ENCODE assay signal across 8 cellular contexts in the genomic region with DNA sequence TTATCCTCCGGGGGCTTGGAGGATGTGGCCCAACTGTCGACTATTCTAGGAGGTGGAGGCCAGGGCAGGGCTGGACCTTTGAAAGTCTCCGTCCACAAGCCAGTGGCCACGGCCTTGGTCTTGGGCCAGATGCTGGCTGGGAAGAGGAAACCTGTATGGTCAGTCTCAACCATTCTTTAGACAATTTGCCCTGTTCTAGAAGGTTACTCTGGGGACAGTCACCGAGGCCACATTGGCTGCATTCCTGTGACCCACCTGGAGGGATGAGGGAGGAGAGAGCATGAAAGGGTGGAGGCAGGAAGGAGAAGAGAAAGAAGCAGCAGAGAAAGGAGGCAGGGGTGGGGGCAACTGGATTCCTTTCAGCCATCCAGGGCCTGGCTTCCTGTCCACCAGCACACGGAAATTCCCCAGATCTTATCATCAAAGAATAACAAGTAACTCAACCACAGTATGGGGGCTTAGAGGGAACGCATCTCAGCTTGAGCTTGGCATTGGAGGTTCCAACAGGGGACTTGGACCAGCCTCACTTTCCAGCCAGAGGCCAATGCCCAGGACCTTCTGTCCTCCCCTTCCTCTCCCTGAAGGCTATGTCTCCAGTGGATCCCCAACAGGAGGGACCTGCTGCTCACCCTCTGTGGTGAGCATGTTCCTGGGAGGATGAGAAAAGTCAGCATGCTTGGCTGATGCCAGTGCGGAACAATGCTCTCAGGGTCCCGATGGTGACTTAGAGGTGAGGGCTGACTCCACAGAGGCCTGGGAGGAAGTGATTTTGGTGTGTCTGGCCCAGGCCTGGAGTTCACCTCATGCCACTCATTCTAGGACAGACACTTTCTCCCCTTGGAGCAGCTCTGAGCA. TPM values are rescaled to one million over a fixed set of nuclear protein-coding genes. Genes with fewer than 3 reads are reported as not detected.
DNase-seq lines count a peak whose midpoint lies in the region; FAIRE-seq and TF ChIP-seq lines count a peak whose summit lies in the region.
"Had no signal": no experiment of that assay in that cellular context is flagged by ENCODE, and none has a peak within 500 bp of the region (broad histone marks: within the 10 kb centered on the region; RNA-seq: fewer than 3 reads in every experiment).

No MANE protein-coding gene starts in this region.

- no peak overlapping the region for H3K4me3 Mint-ChIP-seq in astrocyte (ENCODE audit: unreplicated experiment)
- no peak overlapping the region for H3K4me3 Mint-ChIP-seq in type B pancreatic cell

- H3K27me3 Mint-ChIP-seq in astrocyte (ENCODE audit: low read depth, unreplicated experiment) (peaks cover 2% of the 10 kb centered on the region), type B pancreatic cell (peaks cover 8% of the 10 kb centered on the region)

- H3K9me2 ChIP-seq in Loucy (replicated peaks; ENCODE audit: low read depth, low read length), result no peaks in the 10 kb centered on the region

- TF ChIP-seq CTCF in Loucy (conservative IDR thresholded peaks at IDR 0.05; ENCODE audit: low read length) (no peak), astrocyte (IDR thresholded peaks at IDR 0.05; ENCODE audit: insufficient read depth, low read depth, low read length) (no peak), type B pancreatic cell (conservative IDR thresholded peaks at IDR 0.05) (no peak), WERI-Rb-1 (IDR thresholded peaks at IDR 0.05; ENCODE audit: low read depth, low read length) (no peak)

- no peaks in the 10 kb centered on the region for H3K36me3 ChIP-seq in Loucy (ENCODE audit: insufficient read depth, low read length)
- H3K36me3 ChIP-seq in astrocyte (ENCODE audit: insufficient read depth, low read length), result peaks cover 34% of the 10 kb centered on the region
- H3K36me3 ChIP-seq in WERI-Rb-1, result no peaks in the 10 kb centered on the region

- H2AFZ ChIP-seq in Loucy (ENCODE audit: low read length) (peak overlapping the region; percentile 9; the same call in 1 of the 2 replicates), astrocyte (ENCODE audit: low read depth, low read length) (no peak overlapping the region)

- H3K27me3 ChIP-seq in Loucy (ENCODE audit: insufficient read depth, low read length, poor library complexity, severe bottlenecking), result no peaks in the 10 kb centered on the region
- no peaks in the 10 kb centered on the region for H3K27me3 ChIP-seq in astrocyte (ENCODE audit: insufficient read depth, low read length)
- no peaks in the 10 kb centered on the region for H3K27me3 ChIP-seq in WERI-Rb-1 (ENCODE audit: insufficient read depth, low read depth, severe bottlenecking)

- FAIRE-seq in astrocyte (lab: Jason Lieb, UNC), result no peak

- H3K4me1 ChIP-seq in Loucy (ENCODE audit: insufficient read depth, low read length, poor library complexity, severe bottlenecking) (peaks cover 29% of the 10 kb centered on the region), astrocyte (ENCODE audit: insufficient read depth, low read length) (peaks cover 24% of the 10 kb centered on the region)

- H3K27ac Mint-ChIP-seq in astrocyte (ENCODE audit: unreplicated experiment) (peak overlapping the region; percentile 0), type B pancreatic cell (peak overlapping the region; percentile 65)

- H3K79me2 ChIP-seq in Loucy (ENCODE audit: insufficient read depth, low read length) (no peaks in the 10 kb centered on the region), astrocyte (ENCODE audit: insufficient read depth, low read length) (no peaks in the 10 kb centered on the region)

- H3K27ac ChIP-seq in astrocyte (ENCODE audit: low read depth, low read length), result peak overlapping the region; percentile 69
- H3K27ac ChIP-seq in WERI-Rb-1, result no peak overlapping the region

- H3K9me3 ChIP-seq in Loucy (ENCODE audit: insufficient read depth, low read depth, low read length) (no peaks in the 10 kb centered on the region), astrocyte (ENCODE audit: insufficient read depth, low read depth, low read length) (no peaks in the 10 kb centered on the region), WERI-Rb-1 (ENCODE audit: severe bottlenecking) (no peaks in the 10 kb centered on the region)

- no peaks in the 10 kb centered on the region for H4K20me1 ChIP-seq in Loucy (ENCODE audit: insufficient read depth, low read length, poor library complexity, severe bottlenecking)
- no peaks in the 10 kb centered on the region for H4K20me1 ChIP-seq in astrocyte (ENCODE audit: insufficient read depth, low read length)

- DNase-seq in astrocyte (ENCODE audit: low read depth) (peak; percentile 82), kidney glomerular epithelial cell (lab: John Stamatoyannopoulos, UW) (peak; percentile 86), type B pancreatic cell (ENCODE audit: extremely low spot score, unreplicated experiment) (no peak), NCI-H2029 (lab: John Stamatoyannopoulos, UW) (no peak), WERI-Rb-1 (no peak), mucosa of gallbladder (ENCODE audit: low spot score) (no peak)
- DNase-seq: NCI-H345 had no signal

- peaks cover 16% of the 10 kb centered on the region for H3K4me1 Mint-ChIP-seq in astrocyte (ENCODE audit: low read depth, unreplicated experiment)
- peaks cover 43% of the 10 kb centered on the region for H3K4me1 Mint-ChIP-seq in type B pancreatic cell (ENCODE audit: unreplicated experiment)

- H3F3A ChIP-seq in Loucy (ENCODE audit: low read depth), result no peaks in the 10 kb centered on the region

- H3K9ac ChIP-seq in Loucy (ENCODE audit: low read depth, low read length, poor library complexity, severe bottlenecking) (peak overlapping the region; percentile 37), astrocyte (ENCODE audit: low read length) (peak overlapping the region; percentile 30)

- H3K36me3 Mint-ChIP-seq in astrocyte (ENCODE audit: low read depth, unreplicated experiment), result peaks cover 9% of the 10 kb centered on the region
- peaks cover 3% of the 10 kb centered on the region for H3K36me3 Mint-ChIP-seq in type B pancreatic cell

- H3K4me2 ChIP-seq in Loucy (ENCODE audit: low read depth, low read length, poor library complexity, severe bottlenecking) (peak overlapping the region; percentile 68), astrocyte (ENCODE audit: low read length) (peak overlapping the region; percentile 59)

- H3K4me3 ChIP-seq in Loucy (ENCODE audit: low read length, poor library complexity, severe bottlenecking), result peak overlapping the region; percentile 33
- H3K4me3 ChIP-seq in astrocyte (ENCODE audit: insufficient read depth, low read depth, low read length), result no peak overlapping the region
- H3K4me3 ChIP-seq in WERI-Rb-1 (ENCODE audit: low read depth, low read length), result no peak overlapping the region

- peaks cover 5% of the 10 kb centered on the region for H3K9me3 Mint-ChIP-seq in astrocyte (ENCODE audit: unreplicated experiment)
- H3K9me3 Mint-ChIP-seq in type B pancreatic cell, result no peaks in the 10 kb centered on the region

RNA-seq across cellular contexts. Expression of gene TGM2, which starts 30.4 kb away (rescaled TPM):
- total RNA-seq in astrocyte (48.2 and 98.9 TPM in 2 replicates), type B pancreatic cell (ENCODE audit: low replicate concordance) (28.6 and 31.7 TPM in 2 replicates), mucosa of gallbladder (389 TPM)

Comparison
In these comparisons a context has a peak if more than half of its experiments do, and no peak if none do; other contexts are left out.
1. DNase-seq: peak in astrocyte (single experiment) and kidney glomerular epithelial cell (single experiment); none in type B pancreatic cell (single experiment), NCI-H2029 (single experiment), WERI-Rb-1 (single experiment) and mucosa of gallbladder (single experiment).